8 cellular contexts compared by ENCODE assay signal in genomic region chr18:49562481-49563129, GRCh38. TPM values are rescaled to one million over a fixed set of nuclear protein-coding genes. Genes with fewer than 3 reads are reported as not detected.
A peak's percentile ranks its signal among the peaks of the same experiment; 100 is the strongest.
DNase-seq lines count a peak whose midpoint lies in the region; ATAC-seq and TF ChIP-seq lines count a peak whose summit lies in the region.

No MANE protein-coding gene starts in this region.

- H3K4me3 Mint-ChIP-seq in activated naive CD4-positive, alpha-beta T cell treated with anti-CD3 and anti-CD28 coated beads, Interleukin-2, amount 10 ng/mL, durations not matched to agents 7 days and 5 days: peak overlapping the region; percentile 55

- TF ChIP-seq EP300 in transverse colon (IDR thresholded peaks at IDR 0.05; ENCODE audit: low read depth): no peak

- H3K27me3 ChIP-seq in liver (ENCODE audit: control insufficient read depth in 4 of 4, insufficient read depth in 4 of 4, low read length in 3 of 4) (no peaks in the 10 kb centered on the region), transverse colon (peaks cover 27% of the 10 kb centered on the region)

- intact Hi-C loops in transverse colon (cut with DNase I; ENCODE audit: low total_unique reads): loop anchor here (5.0 kb wide), 1 partner anchor 295 kb away; no protein-coding TSS in a partner anchor

- CTCF ChIA-PET in activated naive CD4-positive, alpha-beta T cell treated with anti-CD3 and anti-CD28 coated beads, Interleukin-2, amount 10 ng/mL, durations not matched to agents 7 days and 5 days (lab: Charles Lee): interaction anchor here (7.4 kb wide), 1 partner anchor 298 kb away, joined by 117 read pairs; no protein-coding TSS in a partner anchor

- H3K9me3 ChIP-seq in liver (ENCODE audit: control insufficient read depth in 4 of 4, low read length in 3 of 4) (no peaks in the 10 kb centered on the region), transverse colon (no peaks in the 10 kb centered on the region)

- no peak for DNase-seq in activated naive CD4-positive, alpha-beta T cell treated with anti-CD3 and anti-CD28 coated beads, Interleukin-2, amount 10 ng/mL, durations not matched to agents 7 days and 5 days
- no peak for DNase-seq in activated naive CD4-positive, alpha-beta T cell (lab: John Stamatoyannopoulos, UW)
- DNase-seq in choroid plexus epithelial cell (ENCODE audit: low read depth) (peak; percentile 31), transverse colon (peak; percentile 18), Kasumi-1 (lab: John Stamatoyannopoulos, UW) (no peak), germinal center (ENCODE audit: low spot score) (no peak)

- H3K4me1 ChIP-seq in liver (ENCODE audit: control insufficient read depth in 4 of 4, insufficient read depth in 4 of 4, low read length in 3 of 4) (peaks cover 0 to 45% (median 35%) of the 10 kb centered on the region in 4 donors), transverse colon (peaks cover 9 to 51% (median 20%) of the 10 kb centered on the region in 4 donors)

- H3K9me3 Mint-ChIP-seq in activated naive CD4-positive, alpha-beta T cell treated with anti-CD3 and anti-CD28 coated beads, Interleukin-2, amount 10 ng/mL, durations not matched to agents 7 days and 5 days: no peaks in the 10 kb centered on the region

- peak overlapping the region; percentile 73 to 95 for H3K9ac ChIP-seq in liver (ENCODE audit: low read depth in 1 of 2, low read length in 2 of 2)

- H3K27me3 Mint-ChIP-seq in activated naive CD4-positive, alpha-beta T cell treated with anti-CD3 and anti-CD28 coated beads, Interleukin-2, amount 10 ng/mL, durations not matched to agents 7 days and 5 days: peaks cover 92% of the 10 kb centered on the region

- H3K4me3 ChIP-seq in choroid plexus epithelial cell (ENCODE audit: low read depth, low read length): peak overlapping the region; percentile 61
- H3K4me3 ChIP-seq in liver (ENCODE audit: low read depth in 1 of 3, low read length in 3 of 3): peak overlapping the region; percentile 60 to 97 (median 94)
- H3K4me3 ChIP-seq in transverse colon: peak overlapping the region in 3 of 4 donors; percentile 29 to 50 (median 45)

- TF ChIP-seq POLR2A in transverse colon (IDR thresholded peaks at IDR 0.05): no peak

- 27% methylated on average over 11 of the region's 11 CpGs for WGBS in liver
- 37 to 43% methylated on average over 3 to 11 of the region's 11 CpGs for WGBS in transverse colon (ENCODE audit: low coverage in 1 of 2), 2 donors

- no peaks in the 10 kb centered on the region for H3K36me3 Mint-ChIP-seq in activated naive CD4-positive, alpha-beta T cell treated with anti-CD3 and anti-CD28 coated beads, Interleukin-2, amount 10 ng/mL, durations not matched to agents 7 days and 5 days

- H3K36me3 ChIP-seq in liver (ENCODE audit: control insufficient read depth in 4 of 4, insufficient read depth in 3 of 4, low read depth in 1 of 4, low read length in 3 of 4): peaks cover 4 to 19% (median 11%) of the 10 kb centered on the region in 4 donors
- no peaks in the 10 kb centered on the region for H3K36me3 ChIP-seq in transverse colon

- peaks cover 31% of the 10 kb centered on the region for H3K4me1 Mint-ChIP-seq in activated naive CD4-positive, alpha-beta T cell treated with anti-CD3 and anti-CD28 coated beads, Interleukin-2, amount 10 ng/mL, durations not matched to agents 7 days and 5 days

- no peak for ATAC-seq in HG03442 (IDR thresholded peaks at IDR 0.05; ENCODE audit: unreplicated experiment)

- H3K27ac ChIP-seq in liver (ENCODE audit: low read depth in 1 of 2, low read length in 2 of 2) (peak overlapping the region; percentile 49 to 69), transverse colon (peak overlapping the region in 3 of 4 donors; percentile 39 to 82 (median 69))

- in situ Hi-C loops in transverse colon (cut with MboI; ENCODE audit: low pct_ligation_motif_present in 1 of 4, low pct_unique_long_range_greater_than_20kb in 1 of 4, low sequenced_read_pairs in 3 of 4): loop anchor here (25.0 kb wide), 2 partner anchors 175 to 200 kb away; no protein-coding TSS in a partner anchor

- TF ChIP-seq CTCF in choroid plexus epithelial cell (conservative IDR thresholded peaks at IDR 0.05; ENCODE audit: low read depth, low read length): no peak
- no peak for TF ChIP-seq CTCF in liver (IDR thresholded peaks at IDR 0.05; ENCODE audit: low read depth, low read length, missing input control)
- TF ChIP-seq CTCF in transverse colon (IDR thresholded peaks at IDR 0.05): no peak

- no peak overlapping the region for H3K27ac Mint-ChIP-seq in activated naive CD4-positive, alpha-beta T cell treated with anti-CD3 and anti-CD28 coated beads, Interleukin-2, amount 10 ng/mL, durations not matched to agents 7 days and 5 days

- TF ChIP-seq RAD21 in liver (IDR thresholded peaks at IDR 0.05): no peak

TF ChIP-seq in liver, 16 proteins besides CTCF, POLR2A, EP300 and RAD21:
- TF ChIP-seq GABPA (IDR thresholded peaks at IDR 0.05 in 1 of 2, conservative IDR thresholded peaks at IDR 0.05 in 1 of 2) (no peak), REST (IDR thresholded peaks at IDR 0.05) (peak; percentile 92)
TF ChIP-seq in liver: peak in this region for 1.

RNA-seq across cellular contexts. Expression of gene LIPG, which starts 0.7 kb away (rescaled TPM):
- total RNA-seq in liver (100 to 1,000 TPM in 1 of 2 donors, 1 to 10 TPM in 1; 2.8 to 150 TPM), transverse colon (10 to 100 TPM in 1 of 4 donors, 1 to 10 TPM in 3; 4.9 to 11.5 (median 6.9) TPM)
- polyA plus RNA-seq in liver: 10 to 100 TPM; 30.6 to 48.9 TPM

Comparison
In these comparisons a context has a peak if more than half of its experiments do, and no peak if none do; other contexts are left out.
1. DNase-seq: peak in choroid plexus epithelial cell (single experiment) and transverse colon (single experiment); none in activated naive CD4-positive, alpha-beta T cell treated with anti-CD3 and anti-CD28 coated beads, Interleukin-2, amount 10 ng/mL, durations not matched to agents 7 days and 5 days (single experiment), activated naive CD4-positive, alpha-beta T cell (0 of 4), Kasumi-1 (0 of 2) and germinal center (single experiment).
2. Peak in every context shown above with its lines, with median percentiles within 50 percentile points of each other: H3K4me3 ChIP-seq.